ENCODE assay signal across 9 cellular contexts in the genomic region with DNA sequence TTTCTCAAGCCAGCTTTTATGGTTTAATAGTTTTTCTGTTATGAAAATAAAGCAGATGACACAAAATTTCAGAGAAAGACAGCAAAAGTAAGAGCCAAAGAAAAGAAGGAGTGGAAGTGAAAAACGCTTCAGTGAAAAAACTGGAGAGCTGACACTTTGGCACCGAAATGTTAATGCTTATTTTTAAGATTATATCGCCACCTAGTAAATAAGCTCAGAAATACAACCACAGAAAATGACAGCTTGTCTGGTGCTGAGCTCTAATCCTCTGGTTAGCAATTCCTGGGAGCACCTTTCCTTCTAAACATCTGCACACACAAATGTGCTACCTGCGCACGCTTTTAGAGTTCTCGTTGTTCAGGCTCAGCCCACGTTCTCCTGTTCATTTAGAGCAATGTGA.
DNase-seq lines count a peak whose midpoint lies in the region; ATAC-seq and TF ChIP-seq lines count a peak whose summit lies in the region.
"Had no signal": no experiment of that assay in that cellular context is flagged by ENCODE, and none has a peak within 500 bp of the region (broad histone marks: within the 10 kb centered on the region; RNA-seq: fewer than 3 reads in every experiment).

No MANE protein-coding gene starts in this region.

- H3K27me3 ChIP-seq in dorsolateral prefrontal cortex, result peaks cover 0 to 14% (median 0%) of the 10 kb centered on the region in 45 donors

- no peak overlapping the region for H3K27ac Mint-ChIP-seq in stimulated activated memory B cell treated with anti-CD40 and anti-IgM and Interleukin-4, amounts not matched to agents 10 μg/mL and 1 μg/mL and 100 μg/mL, for 72 hours

- no peaks in the 10 kb centered on the region for H3K36me3 Mint-ChIP-seq in stimulated activated memory B cell treated with anti-CD40 and anti-IgM and Interleukin-4, amounts not matched to agents 10 μg/mL and 1 μg/mL and 100 μg/mL, for 72 hours

- H3K27me3 Mint-ChIP-seq in stimulated activated memory B cell treated with anti-CD40 and anti-IgM and Interleukin-4, amounts not matched to agents 10 μg/mL and 1 μg/mL and 100 μg/mL, for 72 hours, result peaks cover 18% of the 10 kb centered on the region

- ATAC-seq in GM18858 (IDR thresholded peaks at IDR 0.05; ENCODE audit: unreplicated experiment) (peak; percentile 73), HG03520 (IDR thresholded peaks at IDR 0.05; ENCODE audit: unreplicated experiment) (no peak)
- no peak for ATAC-seq in stimulated activated memory B cell treated with anti-CD40 and anti-IgM and Interleukin-4, amounts not matched to agents 10 μg/mL and 1 μg/mL and 100 μg/mL, for 72 hours

- peak overlapping the region in 10 of 59 donors; percentile 5 to 45 (median 16) for H3K4me3 ChIP-seq in dorsolateral prefrontal cortex

- H3K9me3 Mint-ChIP-seq in stimulated activated memory B cell treated with anti-CD40 and anti-IgM and Interleukin-4, amounts not matched to agents 10 μg/mL and 1 μg/mL and 100 μg/mL, for 72 hours, result no peaks in the 10 kb centered on the region

- no peak overlapping the region for H3K4me3 Mint-ChIP-seq in stimulated activated memory B cell treated with anti-CD40 and anti-IgM and Interleukin-4, amounts not matched to agents 10 μg/mL and 1 μg/mL and 100 μg/mL, for 72 hours

- intact Hi-C loops in dorsolateral prefrontal cortex (cut with DNase I), result loop anchor here (5.0 to 10.0 kb wide), 4 partner anchors 309 to 849 kb away; a partner anchor contains a TSS

- TF ChIP-seq CTCF in dorsolateral prefrontal cortex (IDR thresholded peaks at IDR 0.05 in 54 of 56, conservative IDR thresholded peaks at IDR 0.05 in 2 of 56; ENCODE audit: low read depth in 1 of 56, partially characterized antibody in 56 of 56), result peak; percentile 18 to 83 (median 63)

- DNase-seq in AML-193 (lab: John Stamatoyannopoulos, UW) (peak; percentile 58 to 60), HPDE6-E6E7 (ENCODE audit: extremely low spot score) (peak; percentile 37), NOMO-1 treated with dmso at 0.1 percent for 144 hours (lab: John Stamatoyannopoulos, UW; ENCODE audit: unreplicated experiment) (peak; percentile 6), dorsolateral prefrontal cortex (no peak), middle frontal gyrus (ENCODE audit: extremely low spot score, low spot score) (peak; percentile 33)

- no peaks in the 10 kb centered on the region for H3K4me1 Mint-ChIP-seq in stimulated activated memory B cell treated with anti-CD40 and anti-IgM and Interleukin-4, amounts not matched to agents 10 μg/mL and 1 μg/mL and 100 μg/mL, for 72 hours

- no peak overlapping the region for H3K27ac ChIP-seq in dorsolateral prefrontal cortex
- H3K27ac ChIP-seq: epithelial cell of prostate had no signal

Comparison
In these comparisons a context has a peak if more than half of its experiments do, and no peak if none do; other contexts are left out.
1. DNase-seq: peak in AML-193 (2 of 2), HPDE6-E6E7 (single experiment), NOMO-1 treated with dmso at 0.1 percent for 144 hours (single experiment) and middle frontal gyrus (single experiment); none in dorsolateral prefrontal cortex (0 of 10).